In genomic region chr12:95237315-95237714, GRCh38 we compare ENCODE assay signal across 27 cellular contexts. TPM values are rescaled to one million over a fixed set of nuclear protein-coding genes. Genes with fewer than 3 reads are reported as not detected.
DNase-seq lines count a peak whose midpoint lies in the region; ATAC-seq and TF ChIP-seq lines count a peak whose summit lies in the region.
"Had no signal": no experiment of that assay in that cellular context is flagged by ENCODE, and none has a peak within 500 bp of the region (broad histone marks: within the 10 kb centered on the region; RNA-seq: fewer than 3 reads in every experiment).

No MANE protein-coding gene starts in this region.

- DNase-seq in SK-N-SH (peak; percentile 51), ascending aorta (ENCODE audit: low spot score in 2 of 2) (no peak), mesenchymal stem cell (peak; percentile 86), T-helper 1 cell (no peak), NCI-H2107 treated with DMSO at 0.1 percent for 48 hours (lab: John Stamatoyannopoulos, UW; ENCODE audit: unreplicated experiment) (no peak)
- DNase-seq in activated CD8-positive, alpha-beta memory T cell treated with anti-CD3 and anti-CD28 coated beads, Interleukin-2, amount 50 U/mL, for 48 hours: no peak
- DNase-seq: ACHN; Caco-2; CD4-positive, alpha-beta memory T cell; DND-41; IMR-90; NCI-H1105; NCI-H146; NCI-H2029; NCI-H226; NCI-H510A treated with DMSO at 0.1 percent for 48 hours; NCI-H748 treated with DMSO at 0.1 percent for 48 hours; SHP77 treated with DMSO at 0.1 percent for 48 hours had no signal

- H3K79me1 ChIP-seq in mesenchymal stem cell (replicated peaks; ENCODE audit: low read length, poor library complexity, severe bottlenecking): peaks cover 2% of the 10 kb centered on the region

- H3K18ac ChIP-seq in mesenchymal stem cell (ENCODE audit: low read depth in 1 of 2, low read length in 2 of 2): no peak overlapping the region

- CTCF ChIA-PET in SK-N-SH (lab: Yijun Ruan, JAX): no interaction called here

- H3K4me2 ChIP-seq in SK-N-SH: no peak overlapping the region
- H3K4me2 ChIP-seq in mesenchymal stem cell (ENCODE audit: low read length, poor library complexity, severe bottlenecking): no peak overlapping the region
- H3K4me2 ChIP-seq: BLaER1 treated with 17β-estradiol and CSF1 and Interleukin-3, amounts not matched to agents 10 nM and 100 nM; GM23338; KMS-11 had no signal

- no peak overlapping the region for H2BK5ac ChIP-seq in mesenchymal stem cell (ENCODE audit: low read depth, low read length, poor library complexity, severe bottlenecking)

- no peak overlapping the region for H4K91ac ChIP-seq in mesenchymal stem cell (ENCODE audit: low read length)

- H3K4me3 ChIP-seq in SK-N-SH (ENCODE audit: low read depth in 2 of 2, low read length in 1 of 2) (no peak overlapping the region), ascending aorta (no peak overlapping the region), mesenchymal stem cell (ENCODE audit: insufficient read depth in 1 of 2, low read depth in 1 of 2, low read length in 2 of 2) (no peak overlapping the region)
- H3K4me3 ChIP-seq: BLaER1 treated with 17β-estradiol and CSF1 and Interleukin-3, amounts not matched to agents 10 nM and 100 nM; GM12878; GM23338 had no signal

- H3K36me3 ChIP-seq in SK-N-SH (replicated peaks in 1 of 2; ENCODE audit: control insufficient read depth in 1 of 2, insufficient read depth in 2 of 2, low read length in 1 of 2) (peaks cover 0 to 37% of the 10 kb centered on the region in 2 experiments), ascending aorta (peaks cover 0 to under 1% of the 10 kb centered on the region in 2 donors), mesenchymal stem cell (ENCODE audit: control insufficient read depth in 1 of 2, insufficient read depth in 2 of 2, low read depth in 1 of 2, low read length in 2 of 2) (peaks cover 4 to 5% of the 10 kb centered on the region in 2 experiments)

- H2AK5ac ChIP-seq in mesenchymal stem cell (ENCODE audit: low read length, severe bottlenecking): no peak overlapping the region

- H4K20me1 ChIP-seq in SK-N-SH (ENCODE audit: insufficient read depth): peaks cover 12% of the 10 kb centered on the region

- H3K14ac ChIP-seq in mesenchymal stem cell (ENCODE audit: low read length in 2 of 2): no peak overlapping the region

- no peak overlapping the region for H2AFZ ChIP-seq in SK-N-SH (ENCODE audit: low read depth)
- H2AFZ ChIP-seq in mesenchymal stem cell (ENCODE audit: low read depth, low read length): no peak overlapping the region
- H2AFZ ChIP-seq: GM23338 had no signal

- TF ChIP-seq CTCF in SK-N-SH (IDR thresholded peaks at IDR 0.05): no peak
- no peak for TF ChIP-seq CTCF in ascending aorta (IDR thresholded peaks at IDR 0.05)

- no peaks in the 10 kb centered on the region for H3K9me2 ChIP-seq in SK-N-SH

- H3K9me3 ChIP-seq in SK-N-SH (no peaks in the 10 kb centered on the region), ascending aorta (no peaks in the 10 kb centered on the region), mesenchymal stem cell (ENCODE audit: control insufficient read depth, low read length) (no peaks in the 10 kb centered on the region)
- H3K9me3 ChIP-seq: Caco-2 had no signal

- H3K23ac ChIP-seq in mesenchymal stem cell (ENCODE audit: low read length in 2 of 2): no peak overlapping the region

- 83% methylated on average over 1 of the region's 1 CpG for WGBS in SK-N-SH (ENCODE audit: low lambda C conversion rate)
- WGBS in mesenchymal stem cell: no CpG with 5 or more reads among the region's 1 CpG

- no peak overlapping the region for H4K8ac ChIP-seq in mesenchymal stem cell (ENCODE audit: low read length)

- no peaks in the 10 kb centered on the region for H3F3A ChIP-seq in SK-N-SH (replicated peaks; ENCODE audit: insufficient read depth)

- no peak overlapping the region for H3K4ac ChIP-seq in mesenchymal stem cell (ENCODE audit: low read depth in 1 of 2, low read length in 2 of 2)

- H3K27me3 ChIP-seq in SK-N-SH (ENCODE audit: insufficient read depth) (no peaks in the 10 kb centered on the region), ascending aorta (no peaks in the 10 kb centered on the region), mesenchymal stem cell (ENCODE audit: control insufficient read depth in 1 of 2, insufficient read depth in 1 of 2, low read length in 2 of 2) (no peaks in the 10 kb centered on the region)
- H3K27me3 ChIP-seq: BLaER1 treated with 17β-estradiol and CSF1 and Interleukin-3, amounts not matched to agents 10 nM and 100 nM had no signal

- no peak for TF ChIP-seq RAD21 in SK-N-SH (IDR thresholded peaks at IDR 0.05; ENCODE audit: low read length)

- H3K79me2 ChIP-seq in SK-N-SH (ENCODE audit: insufficient read depth): peaks cover 85% of the 10 kb centered on the region

- H3K4me1 ChIP-seq in SK-N-SH (ENCODE audit: control insufficient read depth in 1 of 2, insufficient read depth in 2 of 2, low read depth in 1 of 2, low read length in 1 of 2): no peaks in the 10 kb centered on the region; a peak in 1 of 4 replicates
- peaks cover 4 to 33% of the 10 kb centered on the region in 2 donors for H3K4me1 ChIP-seq in ascending aorta
- H3K4me1 ChIP-seq in mesenchymal stem cell (ENCODE audit: control insufficient read depth, insufficient read depth, low read depth, low read length): no peaks in the 10 kb centered on the region

- ATAC-seq in SK-N-SH treated with all-trans-retinoic acid at 6 μM for 48 hours (no peak), HG03108 (IDR thresholded peaks at IDR 0.05; ENCODE audit: unreplicated experiment) (no peak)
- ATAC-seq: GM12878, GM23338, HCT116 had no signal

- H2BK12ac ChIP-seq in mesenchymal stem cell (ENCODE audit: low read length in 2 of 2): no peak overlapping the region

- no peak overlapping the region for H3K27ac ChIP-seq in SK-N-SH (ENCODE audit: low read depth in 2 of 2, low read length in 1 of 2)
- peak overlapping the region; percentile 1 to 7 for H3K27ac ChIP-seq in ascending aorta
- H3K27ac ChIP-seq in mesenchymal stem cell (ENCODE audit: low read length, poor library complexity, severe bottlenecking): no peak overlapping the region
- H3K27ac ChIP-seq: 22Rv1; BLaER1 treated with 17β-estradiol and CSF1 and Interleukin-3, amounts not matched to agents 10 nM and 100 nM; KMS-11; RWPE1 had no signal

- intact Hi-C loops in ascending aorta (cut with DNase I): no loop called here

- H3K9ac ChIP-seq in SK-N-SH (no peak overlapping the region), mesenchymal stem cell (ENCODE audit: low read length) (no peak overlapping the region)
- H3K9ac ChIP-seq: BLaER1 treated with 17β-estradiol and CSF1 and Interleukin-3, amounts not matched to agents 10 nM and 100 nM; KMS-11 had no signal

- POLR2A ChIA-PET in SK-N-SH (lab: Yijun Ruan, JAX): no interaction called here

- TF ChIP-seq EP300 in SK-N-SH (IDR thresholded peaks at IDR 0.05; ENCODE audit: borderline replicate concordance in 1 of 2, low read depth in 1 of 2, low read length in 1 of 2): no peak

- H2BK15ac ChIP-seq in mesenchymal stem cell (ENCODE audit: low read depth, poor library complexity, severe bottlenecking): no peak overlapping the region

- no peak overlapping the region for H2BK120ac ChIP-seq in mesenchymal stem cell (ENCODE audit: low read depth, low read length)

TF ChIP-seq in SK-N-SH, 30 proteins besides CTCF, POLR2A, EP300 and RAD21 (continues in another document):
- TF ChIP-seq GATA2 (CRISPR knock-in tag; IDR thresholded peaks at IDR 0.05) (0 out of 2 replicates have a peak, but pooled peaks have one; percentile 16), ZBTB33 (IDR thresholded peaks at IDR 0.05; ENCODE audit: borderline replicate concordance, low read depth) (no peak), NRF1 (IDR thresholded peaks at IDR 0.05; ENCODE audit: low read depth, low read length) (no peak)

TF ChIP-seq in SK-N-SH treated with all-trans-retinoic acid at 6 μM for 48 hours, 23 proteins besides CTCF, POLR2A, EP300 and RAD21 (continues in another document):
- TF ChIP-seq, protein P1, sequence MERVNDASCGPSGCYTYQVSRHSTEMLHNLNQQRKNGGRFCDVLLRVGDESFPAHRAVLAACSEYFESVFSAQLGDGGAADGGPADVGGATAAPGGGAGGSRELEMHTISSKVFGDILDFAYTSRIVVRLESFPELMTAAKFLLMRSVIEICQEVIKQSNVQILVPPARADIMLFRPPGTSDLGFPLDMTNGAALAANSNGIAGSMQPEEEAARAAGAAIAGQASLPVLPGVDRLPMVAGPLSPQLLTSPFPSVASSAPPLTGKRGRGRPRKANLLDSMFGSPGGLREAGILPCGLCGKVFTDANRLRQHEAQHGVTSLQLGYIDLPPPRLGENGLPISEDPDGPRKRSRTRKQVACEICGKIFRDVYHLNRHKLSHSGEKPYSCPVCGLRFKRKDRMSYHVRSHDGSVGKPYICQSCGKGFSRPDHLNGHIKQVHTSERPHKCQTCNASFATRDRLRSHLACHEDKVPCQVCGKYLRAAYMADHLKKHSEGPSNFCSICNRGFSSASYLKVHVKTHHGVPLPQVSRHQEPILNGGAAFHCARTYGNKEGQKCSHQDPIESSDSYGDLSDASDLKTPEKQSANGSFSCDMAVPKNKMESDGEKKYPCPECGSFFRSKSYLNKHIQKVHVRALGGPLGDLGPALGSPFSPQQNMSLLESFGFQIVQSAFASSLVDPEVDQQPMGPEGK (CRISPR knock-in tag; IDR thresholded peaks at IDR 0.05; ENCODE audit: borderline replicate concordance): no peak
- TF ChIP-seq ZFP3 (CRISPR knock-in tag; IDR thresholded peaks at IDR 0.05) (no peak), TOX (CRISPR knock-in tag; IDR thresholded peaks at IDR 0.05; ENCODE audit: borderline replicate concordance) (no peak), ZFP30 (CRISPR knock-in tag; IDR thresholded peaks at IDR 0.05) (no peak), ZNF70 (CRISPR knock-in tag; IDR thresholded peaks at IDR 0.05) (no peak), CREB5 (CRISPR knock-in tag; IDR thresholded peaks at IDR 0.05; ENCODE audit: low read depth) (no peak)

RNA-seq across cellular contexts. Expression of gene VEZT, which starts 19.7 kb away (rescaled TPM):
- 41.2 and 55.0 TPM in 2 replicates for polyA plus RNA-seq in SK-N-SH (2012; rRNA removed)
- 58.3 and 62.7 TPM in 2 replicates for polyA plus RNA-seq in SK-N-SH (2012; cell fraction: cytosol; rRNA removed)
- polyA plus RNA-seq in SK-N-SH (2012; cell fraction: nucleus; rRNA removed): 20.6 and 53.6 TPM in 2 replicates
- total RNA-seq in ascending aorta: 141 TPM
- polyA plus RNA-seq in mesenchymal stem cell (2013, experiment 1 of 2): 67.5 TPM
- polyA plus RNA-seq in mesenchymal stem cell (2013, experiment 2 of 2): 66.4 TPM

RNA-seq across cellular contexts. Expression of gene FGD6, which starts 20.0 kb away (rescaled TPM):
- polyA plus RNA-seq in SK-N-SH (2012; rRNA removed): 2.8 and 3.8 TPM in 2 replicates
- polyA plus RNA-seq in SK-N-SH (2012; cell fraction: cytosol; rRNA removed): 2.4 and 2.7 TPM in 2 replicates
- polyA plus RNA-seq in SK-N-SH (2012; cell fraction: nucleus; rRNA removed): 3.9 and 9.8 TPM in 2 replicates
- total RNA-seq in ascending aorta: 2.0 TPM
- 3.5 TPM for polyA plus RNA-seq in mesenchymal stem cell (2013, experiment 1 of 2)
- polyA plus RNA-seq in mesenchymal stem cell (2013, experiment 2 of 2): 3.6 TPM

Comparison
In these comparisons a context has a peak if more than half of its experiments do, and no peak if none do; other contexts are left out.
1. DNase-seq: peak in SK-N-SH (single experiment) and mesenchymal stem cell (single experiment); none in ascending aorta (0 of 2), T-helper 1 cell (0 of 5), NCI-H2107 treated with DMSO at 0.1 percent for 48 hours (single experiment) and activated CD8-positive, alpha-beta memory T cell treated with anti-CD3 and anti-CD28 coated beads, Interleukin-2, amount 50 U/mL, for 48 hours (single experiment).
2. H3K27ac ChIP-seq: peak in ascending aorta (2 of 2); none in SK-N-SH (0 of 2) and mesenchymal stem cell (single experiment).